19 cellular contexts compared by ENCODE assay signal in genomic region chr3:146528954-146529353, GRCh38. TPM values are rescaled to one million over a fixed set of nuclear protein-coding genes. Genes with fewer than 3 reads are reported as not detected.
"Had no signal": no experiment of that assay in that cellular context is flagged by ENCODE, and none has a peak within 500 bp of the region (broad histone marks: within the 10 kb centered on the region; RNA-seq: fewer than 3 reads in every experiment).

No MANE protein-coding gene starts in this region.

- H3K9me3 ChIP-seq: adrenal gland, heart left ventricle, left ventricle myocardium inferior, thyroid gland, vagina had no signal

- H3K27me3 Mint-ChIP-seq: activated CD4-positive, alpha-beta T cell treated with anti-CD3 and anti-CD28 coated beads, Interleukin-2, amount 10 ng/mL, durations not matched to agents 24 days and 14 days; brain; dendritic cell treated with granulocyte-macrophage colony-stimulating factor and Interleukin-4, amounts not matched to agents 40 ng/mL and 50 ng/mL, for 4 days; memory B cell; T-helper 17 cell had no signal

- H2AFZ ChIP-seq: parathyroid adenoma had no signal

- H3K27ac ChIP-seq: adrenal gland, foreskin keratinocyte, heart left ventricle, left ventricle myocardium inferior, parathyroid adenoma, thyroid gland, vagina had no signal

- H3K27ac Mint-ChIP-seq: activated CD4-positive, alpha-beta T cell treated with anti-CD3 and anti-CD28 coated beads, Interleukin-2, amount 10 ng/mL, durations not matched to agents 24 days and 14 days; activated T-helper 2 cell treated with anti-CD3 and anti-CD28 coated beads, Interferon-gamma antibody, Interleukin-2, Interleukin-4, amounts not matched to agents 10 μg/mL and 5 μg/mL and 100 μg/mL, durations not matched to agents 14 hours and 24 hours and 36 hours; brain; dendritic cell treated with granulocyte-macrophage colony-stimulating factor and Interleukin-4, amounts not matched to agents 40 ng/mL and 50 ng/mL, for 4 days; memory B cell; nephron progenitor cell; T-helper 17 cell; WTC11 had no signal

- H3K4me2 ChIP-seq: smooth muscle cell had no signal

- H3K9me3 Mint-ChIP-seq: activated CD4-positive, alpha-beta T cell treated with anti-CD3 and anti-CD28 coated beads, Interleukin-2, amount 10 ng/mL, durations not matched to agents 24 days and 14 days; activated T-helper 2 cell treated with anti-CD3 and anti-CD28 coated beads, Interferon-gamma antibody, Interleukin-2, Interleukin-4, amounts not matched to agents 10 μg/mL and 5 μg/mL and 100 μg/mL, durations not matched to agents 14 hours and 24 hours and 36 hours; brain; dendritic cell treated with granulocyte-macrophage colony-stimulating factor and Interleukin-4, amounts not matched to agents 40 ng/mL and 50 ng/mL, for 4 days; memory B cell; nephron progenitor cell; WTC11 had no signal

- H3K4me1 ChIP-seq: foreskin keratinocyte, parathyroid adenoma, thyroid gland, vagina had no signal

- H3K36me3 ChIP-seq: thyroid gland had no signal

- ATAC-seq: foreskin keratinocyte, heart left ventricle, T-helper 17 cell, WTC11 had no signal

- H3K79me2 ChIP-seq: parathyroid adenoma had no signal

- H3K4me3 ChIP-seq: adrenal gland, heart left ventricle, left ventricle myocardium inferior, smooth muscle cell, thyroid gland, vagina had no signal

- H3K27me3 ChIP-seq: adrenal gland, foreskin keratinocyte, heart left ventricle, thyroid gland, vagina had no signal

- H3K4me1 Mint-ChIP-seq: brain, memory B cell had no signal

- H3K4me3 Mint-ChIP-seq: activated CD4-positive, alpha-beta T cell treated with anti-CD3 and anti-CD28 coated beads, Interleukin-2, amount 10 ng/mL, durations not matched to agents 24 days and 14 days; brain; dendritic cell treated with granulocyte-macrophage colony-stimulating factor and Interleukin-4, amounts not matched to agents 40 ng/mL and 50 ng/mL, for 4 days; memory B cell; nephron progenitor cell; T-helper 17 cell; WTC11 had no signal

- DNase-seq: activated CD8-positive, alpha-beta memory T cell treated with anti-CD3 and anti-CD28 coated beads for 24 hours; activated naive CD4-positive, alpha-beta T cell treated with anti-CD3 and anti-CD28 coated beads, Interleukin-2, amount 50 U/mL, for 16 hours; activated T-cell treated with anti-CD3 and anti-CD28 coated beads for 4 hours; adrenal gland; foreskin keratinocyte; left ventricle myocardium inferior; nephron progenitor cell; T-helper 17 cell; thyroid gland had no signal

RNA-seq across cellular contexts. Expression of gene PLSCR2, which starts 59.6 kb away (rescaled TPM):
- total RNA-seq: activated CD4-positive, alpha-beta T cell treated with anti-CD3 and anti-CD28 coated beads, Interleukin-2, amount 10 ng/mL, durations not matched to agents 24 days and 14 days; activated T-helper 2 cell treated with anti-CD3 and anti-CD28 coated beads, Interferon-gamma antibody, Interleukin-2, Interleukin-4, amounts not matched to agents 10 μg/mL and 5 μg/mL and 100 μg/mL, durations not matched to agents 14 hours and 24 hours and 36 hours; foreskin keratinocyte; heart left ventricle; left ventricle myocardium inferior; T-helper 17 cell; thyroid gland; vagina had no signal
